Comparison of ENCODE assay signal across 28 cellular contexts in the genomic region with DNA sequence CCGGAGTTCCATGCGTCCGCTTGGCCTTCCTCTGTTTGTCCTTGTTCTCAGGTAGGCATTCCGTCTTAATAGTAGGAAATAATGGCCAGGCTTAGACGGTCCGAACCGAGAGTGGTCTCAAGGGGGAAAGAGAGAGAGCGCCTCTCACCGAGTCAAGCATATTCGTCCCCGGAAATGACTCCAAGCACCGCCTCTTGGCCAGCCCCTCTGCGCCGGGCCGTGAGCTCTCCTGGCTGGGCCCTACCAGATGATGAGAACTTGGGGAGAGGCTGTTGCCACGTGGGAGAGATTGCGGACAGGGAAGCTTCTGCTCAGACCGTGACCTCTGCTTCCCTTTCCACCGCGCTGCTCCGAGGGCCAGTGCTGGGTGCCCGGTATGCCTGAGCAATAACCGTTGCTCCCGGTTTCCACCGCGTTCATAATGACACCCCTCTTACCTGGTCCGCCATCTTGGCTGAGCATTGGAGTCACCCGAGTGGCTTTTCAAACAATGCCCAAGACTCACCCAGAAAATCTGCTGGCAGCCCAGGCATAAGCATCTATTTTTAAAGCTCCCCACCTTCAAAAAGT.
"Had no signal": no experiment of that assay in that cellular context is flagged by ENCODE, and none has a peak within 500 bp of the region (broad histone marks: within the 10 kb centered on the region; RNA-seq: fewer than 3 reads in every experiment).

No MANE protein-coding gene starts in this region.

- H3K9me3 ChIP-seq: body of pancreas, colonic mucosa, esophagus squamous epithelium had no signal

- H3K27ac ChIP-seq: body of pancreas, colonic mucosa, epithelial cell of prostate, esophagus squamous epithelium had no signal

- ATAC-seq: activated CD8-positive, alpha-beta memory T cell treated with anti-CD3 and anti-CD28 coated beads, Interleukin-2, amount 10 ng/mL, durations not matched to agents 7 days and 5 days; activated CD8-positive, alpha-beta T cell treated with anti-CD3 and anti-CD28 coated beads, Interleukin-2, amount 10 ng/mL, durations not matched to agents 7 days and 5 days; activated naive CD4-positive, alpha-beta T cell treated with anti-CD3 and anti-CD28 coated beads, Interleukin-2, amount 50 U/mL, for 72 hours; body of pancreas had no signal

- H3K4me3 Mint-ChIP-seq: activated CD4-positive, alpha-beta T cell treated with anti-CD3 and anti-CD28 coated beads, Interleukin-2, amount 10 ng/mL, durations not matched to agents 7 days and 5 days; activated CD8-positive, alpha-beta memory T cell treated with anti-CD3 and anti-CD28 coated beads, Interleukin-2, amount 10 ng/mL, durations not matched to agents 7 days and 5 days; activated CD8-positive, alpha-beta T cell treated with anti-CD3 and anti-CD28 coated beads, Interleukin-2, amount 10 ng/mL, durations not matched to agents 7 days and 5 days; activated naive CD4-positive, alpha-beta T cell treated with anti-CD3 and anti-CD28 coated beads for 36 hours; activated naive CD8-positive, alpha-beta T cell treated with anti-CD3 and anti-CD28 coated beads, Interleukin-2, amount 10 ng/mL, durations not matched to agents 7 days and 5 days; activated T-helper 1 cell treated with anti-CD3 and anti-CD28 coated beads, Interleukin-12 subunit alpha, Interleukin-12 subunit beta, Interleukin-2, Interleukin-4 antibody, amounts not matched to agents 30 ng/mL and 10 ng/mL and 1 ng/mL, durations not matched to agents 14 hours and 24 hours and 36 hours had no signal

- H3K27me3 Mint-ChIP-seq: activated CD8-positive, alpha-beta memory T cell treated with anti-CD3 and anti-CD28 coated beads, Interleukin-2, amount 10 ng/mL, durations not matched to agents 7 days and 5 days had no signal

- H3K4me1 Mint-ChIP-seq: activated CD4-positive, alpha-beta T cell treated with anti-CD3 and anti-CD28 coated beads, Interleukin-2, amount 10 ng/mL, durations not matched to agents 7 days and 5 days; activated CD8-positive, alpha-beta memory T cell treated with anti-CD3 and anti-CD28 coated beads, Interleukin-2, amount 10 ng/mL, durations not matched to agents 7 days and 5 days had no signal

- H3K4me1 ChIP-seq: body of pancreas, colonic mucosa, esophagus squamous epithelium had no signal

- DNase-seq: activated CD4-positive, alpha-beta T cell treated with anti-CD3 and anti-CD28 coated beads for 1 hour; activated CD4-positive, alpha-beta T cell treated with anti-CD3 and anti-CD28 coated beads for 4 hours; activated CD4-positive, alpha-beta T cell treated with anti-CD3 and anti-CD28 coated beads, Interleukin-2, amount 10 ng/mL, durations not matched to agents 7 days and 5 days; activated CD4-positive, alpha-beta T cell treated with anti-CD3 and anti-CD28 coated beads, Interleukin-2, amount 50 U/mL, for 48 hours; activated CD8-positive, alpha-beta memory T cell treated with anti-CD3 and anti-CD28 coated beads, Interleukin-2, amount 10 ng/mL, durations not matched to agents 7 days and 5 days; activated CD8-positive, alpha-beta memory T cell treated with anti-CD3 and anti-CD28 coated beads, Interleukin-2, amount 50 U/mL, for 4 hours; activated CD8-positive, alpha-beta T cell treated with anti-CD3 and anti-CD28 coated beads, Interleukin-2, amount 10 ng/mL, durations not matched to agents 7 days and 5 days; activated effector memory CD4-positive, alpha-beta T cell treated with anti-CD3 and anti-CD28 coated beads, Interleukin-2, amount 50 U/mL, for 16 hours; activated naive CD4-positive, alpha-beta T cell treated with anti-CD3 and anti-CD28 coated beads for 36 hours; activated naive CD8-positive, alpha-beta T cell treated with anti-CD3 and anti-CD28 coated beads, Interleukin-2, amount 10 ng/mL, durations not matched to agents 7 days and 5 days; activated T-cell treated with anti-CD3 and anti-CD28 coated beads, Interleukin-2, amount 50 U/mL, for 1 hour; activated T-cell treated with anti-CD3 and anti-CD28 coated beads, Interleukin-2, amount 50 U/mL, for 48 hours; aorta; body of pancreas; central memory CD4-positive, alpha-beta T cell; cerebellar nuclear complex; colonic mucosa; effector CD8-positive, alpha-beta T cell; esophagus squamous epithelium; head of caudate nucleus; T-helper 2 cell had no signal

- H3K36me3 Mint-ChIP-seq: activated naive CD4-positive, alpha-beta T cell treated with anti-CD3 and anti-CD28 coated beads, Interleukin-2, amount 50 U/mL, for 72 hours; activated naive CD8-positive, alpha-beta T cell treated with anti-CD3 and anti-CD28 coated beads, Interleukin-2, amount 10 ng/mL, durations not matched to agents 7 days and 5 days had no signal

- H3K36me3 ChIP-seq: colonic mucosa, esophagus squamous epithelium had no signal

- H3K27ac Mint-ChIP-seq: activated CD4-positive, alpha-beta T cell treated with anti-CD3 and anti-CD28 coated beads, Interleukin-2, amount 10 ng/mL, durations not matched to agents 7 days and 5 days; activated CD8-positive, alpha-beta memory T cell treated with anti-CD3 and anti-CD28 coated beads, Interleukin-2, amount 10 ng/mL, durations not matched to agents 7 days and 5 days; activated CD8-positive, alpha-beta T cell treated with anti-CD3 and anti-CD28 coated beads, Interleukin-2, amount 10 ng/mL, durations not matched to agents 7 days and 5 days; activated naive CD4-positive, alpha-beta T cell treated with anti-CD3 and anti-CD28 coated beads for 36 hours; activated naive CD4-positive, alpha-beta T cell treated with anti-CD3 and anti-CD28 coated beads, Interleukin-2, amount 50 U/mL, for 72 hours; activated naive CD8-positive, alpha-beta T cell treated with anti-CD3 and anti-CD28 coated beads, Interleukin-2, amount 10 ng/mL, durations not matched to agents 7 days and 5 days; activated T-helper 1 cell treated with anti-CD3 and anti-CD28 coated beads, Interleukin-12 subunit alpha, Interleukin-12 subunit beta, Interleukin-2, Interleukin-4 antibody, amounts not matched to agents 30 ng/mL and 10 ng/mL and 1 ng/mL, durations not matched to agents 14 hours and 24 hours and 36 hours; activated T-helper 2 cell treated with anti-CD3 and anti-CD28 coated beads, Interferon-gamma antibody, Interleukin-2, Interleukin-4, amounts not matched to agents 10 μg/mL and 5 μg/mL and 100 μg/mL, durations not matched to agents 14 hours and 24 hours and 36 hours had no signal

- H3K4me3 ChIP-seq: body of pancreas, colonic mucosa, esophagus squamous epithelium had no signal

- FAIRE-seq: endometrium, endothelial cell of umbilical vein, frontal cortex had no signal

- H3K27me3 ChIP-seq: body of pancreas, colonic mucosa, esophagus squamous epithelium had no signal
